ENCODE assay signal across 8 cellular contexts in genomic region chr9:133115604-133116345, GRCh38. TPM values are rescaled to one million over a fixed set of nuclear protein-coding genes. Genes with fewer than 3 reads are reported as not detected.
DNase-seq lines count a peak whose midpoint lies in the region; ATAC-seq and TF ChIP-seq lines count a peak whose summit lies in the region.

No MANE protein-coding gene starts in this region.

- H3K9me3 ChIP-seq in mucosa of rectum (ENCODE audit: control insufficient read depth in 2 of 2, low read length in 2 of 2), result no peaks in the 10 kb centered on the region
- no peaks in the 10 kb centered on the region for H3K9me3 ChIP-seq in aorta (ENCODE audit: control insufficient read depth, low read length)
- no peaks in the 10 kb centered on the region for H3K9me3 ChIP-seq in body of pancreas

- intact Hi-C loops in aorta (cut with DNase I), result no loop called here
- intact Hi-C loops in body of pancreas (cut with DNase I), result no loop called here

- H3K27me3 ChIP-seq in mucosa of rectum (ENCODE audit: control insufficient read depth in 2 of 2, insufficient read depth in 2 of 2, low read length in 2 of 2), result no peaks in the 10 kb centered on the region
- H3K27me3 ChIP-seq in aorta (ENCODE audit: control insufficient read depth in 1 of 2, insufficient read depth in 2 of 2, low read length in 1 of 2), result no peaks in the 10 kb centered on the region
- no peaks in the 10 kb centered on the region for H3K27me3 ChIP-seq in body of pancreas

- DNase-seq in CD1c-positive myeloid dendritic cell (ENCODE audit: extremely low spot score), result peak; percentile 95
- DNase-seq in aorta, result peak; percentile 51 to 62
- no peak for DNase-seq in body of pancreas
- DNase-seq in ecto neural progenitor cell (ENCODE audit: low spot score), result no peak

- no peak for TF ChIP-seq POLR2A in body of pancreas (IDR thresholded peaks at IDR 0.05)

- H3K27ac ChIP-seq in mucosa of rectum (ENCODE audit: low read depth in 2 of 2, low read length in 2 of 2) (peak overlapping the region; percentile 44 to 72), aorta (ENCODE audit: low read depth in 1 of 2, low read length in 2 of 2) (no peak overlapping the region), body of pancreas (peak overlapping the region in 2 of 4 donors; percentile 69)

- H3K4me3 ChIP-seq in mucosa of rectum (ENCODE audit: low read length in 2 of 2) (no peak overlapping the region), aorta (ENCODE audit: low read length in 2 of 2) (no peak overlapping the region), body of pancreas (no peak overlapping the region)

- H3K27me3 Mint-ChIP-seq in activated naive CD4-positive, alpha-beta T cell treated with anti-CD3 and anti-CD28 coated beads, Interleukin-2, amount 50 U/mL, for 24 hours, result no peaks in the 10 kb centered on the region

- H3K36me3 ChIP-seq in mucosa of rectum (ENCODE audit: control insufficient read depth in 2 of 2, insufficient read depth in 2 of 2, low read length in 2 of 2), result peaks cover 4 to 7% of the 10 kb centered on the region in 2 donors
- no peaks in the 10 kb centered on the region for H3K36me3 ChIP-seq in aorta (ENCODE audit: control insufficient read depth in 1 of 2, insufficient read depth in 2 of 2, low read length in 1 of 2)
- no peaks in the 10 kb centered on the region for H3K36me3 ChIP-seq in body of pancreas (replicated peaks in 1 of 2; ENCODE audit: insufficient read depth in 1 of 2, low read depth in 2 of 2)

- peak overlapping the region; percentile 5 for H3K4me3 Mint-ChIP-seq in activated naive CD4-positive, alpha-beta T cell treated with anti-CD3 and anti-CD28 coated beads, Interleukin-2, amount 50 U/mL, for 24 hours

- H3K4me1 ChIP-seq in mucosa of rectum (ENCODE audit: control insufficient read depth in 2 of 2, insufficient read depth in 2 of 2, low read length in 2 of 2) (peaks cover 61 to 72% of the 10 kb centered on the region in 2 donors), aorta (ENCODE audit: control insufficient read depth in 1 of 2, insufficient read depth in 2 of 2, low read length in 2 of 2) (no peaks in the 10 kb centered on the region), body of pancreas (peaks cover 77% of the 10 kb centered on the region)

- peaks cover 55% of the 10 kb centered on the region for H3K4me1 Mint-ChIP-seq in activated naive CD4-positive, alpha-beta T cell treated with anti-CD3 and anti-CD28 coated beads, Interleukin-2, amount 50 U/mL, for 24 hours

- no peaks in the 10 kb centered on the region for H3K36me3 Mint-ChIP-seq in activated naive CD4-positive, alpha-beta T cell treated with anti-CD3 and anti-CD28 coated beads, Interleukin-2, amount 50 U/mL, for 24 hours

- peak overlapping the region; percentile 9 to 13 for H3K9ac ChIP-seq in mucosa of rectum (ENCODE audit: low read depth in 1 of 2, low read length in 2 of 2)

- ATAC-seq in GM19397 (IDR thresholded peaks at IDR 0.05; ENCODE audit: unreplicated experiment) (peak; percentile 61), HG03520 (IDR thresholded peaks at IDR 0.05; ENCODE audit: unreplicated experiment) (peak; percentile 63), aorta (ENCODE audit: low FRiP score) (no peak), body of pancreas (no peak)

- no peaks in the 10 kb centered on the region for H3K9me3 Mint-ChIP-seq in activated naive CD4-positive, alpha-beta T cell treated with anti-CD3 and anti-CD28 coated beads, Interleukin-2, amount 50 U/mL, for 24 hours

- H3K27ac Mint-ChIP-seq in activated naive CD4-positive, alpha-beta T cell treated with anti-CD3 and anti-CD28 coated beads, Interleukin-2, amount 50 U/mL, for 24 hours, result peak overlapping the region; percentile 41

- TF ChIP-seq CTCF in body of pancreas (IDR thresholded peaks at IDR 0.05), result no peak

- WGBS in aorta, 2 donors, result 93 to 95% methylated on average over 32 of the region's 32 CpGs
- 83 to 90% methylated on average over 12 to 29 of the region's 32 CpGs for WGBS in body of pancreas, 2 donors

RNA-seq across cellular contexts. Expression of gene RALGDS, which starts 5.3 kb away (rescaled TPM):
- total RNA-seq in aorta, result 10 to 100 TPM; 32.7 to 61.2 TPM
- polyA plus RNA-seq in aorta, result 10 to 100 TPM; 19.4 to 20.0 TPM
- 10 to 100 TPM; 27.8 to 64.6 TPM for total RNA-seq in body of pancreas

RNA-seq across cellular contexts. Expression of gene GBGT1, which starts 47.9 kb away (rescaled TPM):
- total RNA-seq in aorta, result 10 to 100 TPM; 12.9 to 28.9 TPM
- 1 to 10 TPM; 2.8 to 5.5 TPM for polyA plus RNA-seq in aorta
- 1 to 10 TPM; 5.4 to 9.2 TPM for total RNA-seq in body of pancreas

RNA-seq across cellular contexts. Expression of gene CEL, which starts 54.0 kb away (rescaled TPM):
- total RNA-seq in aorta, result 1 to 10 TPM; 3.6 to 4.5 TPM
- 1 to 10 TPM; 1.5 to 3.9 TPM for polyA plus RNA-seq in aorta
- total RNA-seq in body of pancreas, result 1,000 to 10,000 TPM; 8,438 to 9,209 TPM

Comparison
In these comparisons a context has a peak if more than half of its experiments do, and no peak if none do; other contexts are left out.
1. DNase-seq: peak in CD1c-positive myeloid dendritic cell (single experiment) and aorta (2 of 2); none in body of pancreas (0 of 4) and ecto neural progenitor cell (single experiment).
2. ATAC-seq: peak in GM19397 (single experiment) and HG03520 (single experiment); none in aorta (single experiment) and body of pancreas (single experiment).
3. H3K27ac ChIP-seq: peak in mucosa of rectum (2 of 2); none in aorta (0 of 2).
4. RNA of gene CEL, which starts 54.0 kb away (total RNA-seq): 8,438 to 9,209 TPM in body of pancreas; 3.6 to 4.5 TPM in aorta; every median in the first group is over 1,000 times any median in the second.